Comparison of ENCODE assay signal across 8 cellular contexts in the genomic region with DNA sequence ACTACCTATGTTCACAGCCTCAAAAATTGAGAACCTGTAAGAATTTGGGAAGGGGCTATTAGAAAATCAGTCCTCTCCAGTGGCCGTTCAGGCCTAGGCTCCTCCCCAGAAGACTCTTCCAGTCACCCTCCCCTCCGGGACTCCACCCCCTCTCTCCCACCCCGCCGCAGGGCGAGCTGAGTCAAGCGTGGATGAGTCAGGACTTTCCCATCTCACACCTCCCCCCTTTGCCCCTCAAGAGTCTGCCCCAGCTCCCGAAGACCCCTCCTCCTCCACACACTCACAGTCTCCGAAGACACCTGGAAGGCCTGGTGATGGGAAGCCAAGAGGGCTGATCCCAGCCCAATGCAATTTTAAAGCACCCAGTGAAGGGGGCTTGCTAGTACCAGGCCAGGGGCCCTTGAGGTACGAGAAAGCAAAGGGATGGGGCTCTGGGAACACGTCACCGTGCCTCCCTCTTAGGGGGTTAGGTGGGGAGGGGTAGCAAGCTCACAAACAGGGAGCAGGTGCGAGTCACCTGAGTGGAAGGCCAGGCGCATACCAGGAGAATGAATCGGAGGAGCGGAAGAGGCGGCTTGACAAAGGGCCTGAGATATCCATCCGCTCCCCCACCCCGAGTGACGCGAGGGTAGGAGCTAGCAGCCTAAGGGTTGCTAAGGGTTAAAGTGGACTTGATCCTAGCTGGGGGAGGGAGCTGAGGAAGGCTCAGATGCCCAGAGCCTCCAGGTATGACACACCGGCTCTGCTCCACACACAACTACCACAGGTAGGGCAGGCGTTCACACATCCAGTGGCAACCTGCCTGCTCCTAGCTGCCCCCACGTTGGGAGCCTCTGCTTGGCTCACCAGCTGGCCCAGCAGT. TPM values are rescaled to one million over a fixed set of nuclear protein-coding genes. Genes with fewer than 3 reads are reported as not detected.
DNase-seq lines count a peak whose midpoint lies in the region; ATAC-seq, FAIRE-seq and TF ChIP-seq lines count a peak whose summit lies in the region.

No MANE protein-coding gene starts in this region.

- H3K9me3 ChIP-seq in Panc1 (ENCODE audit: control insufficient read depth, insufficient read depth, low read depth, low read length) (no peaks in the 10 kb centered on the region), gastroesophageal sphincter (no peaks in the 10 kb centered on the region), pancreas (no peaks in the 10 kb centered on the region), tibial artery (no peaks in the 10 kb centered on the region)

- TF ChIP-seq POLR2A in gastroesophageal sphincter (IDR thresholded peaks at IDR 0.05): no peak

- 22 to 24% methylated on average over 8 to 10 of the region's 23 CpGs for WGBS in gastroesophageal sphincter (ENCODE audit: low coverage in 1 of 2), 2 donors
- WGBS in pancreas, 2 donors: 29 to 35% methylated on average over 23 of the region's 23 CpGs

- H3K27ac ChIP-seq in Panc1 (ENCODE audit: low read length): peak overlapping the region; percentile 99
- peak overlapping the region; percentile 90 to 98 (median 95) for H3K27ac ChIP-seq in gastroesophageal sphincter
- H3K27ac ChIP-seq in pancreas: peak overlapping the region; percentile 75 to 89 (median 82)
- H3K27ac ChIP-seq in tibial artery: peak overlapping the region; percentile 85 to 99

- TF ChIP-seq CTCF in Panc1 (IDR thresholded peaks at IDR 0.05) (no peak), gastroesophageal sphincter (IDR thresholded peaks at IDR 0.05) (no peak), pancreas (IDR thresholded peaks at IDR 0.05) (no peak), tibial artery (IDR thresholded peaks at IDR 0.05) (no peak)

- POLR2A ChIA-PET in Panc1 (lab: Charles Lee): interaction anchor here (0.5 to 1.7 kb wide), 4 partner anchors 11 to 143 kb away, joined by 3 to 11 read pairs (median 5); a partner anchor contains a TSS

- intact Hi-C loops in Panc1 (cut with micrococcal nuclease; ENCODE audit: unreplicated experiment): no loop called here
- intact Hi-C loops in pancreas (cut with DNase I): no loop called here
- intact Hi-C loops in tibial artery (cut with DNase I; ENCODE audit: low total_unique reads): no loop called here

- H3K4me1 ChIP-seq in Panc1 (ENCODE audit: control insufficient read depth, insufficient read depth, low read length): peaks cover 97% of the 10 kb centered on the region
- peaks cover 43 to 100% (median 89%) of the 10 kb centered on the region in 3 donors for H3K4me1 ChIP-seq in gastroesophageal sphincter
- H3K4me1 ChIP-seq in pancreas: peaks cover 61 to 86% (median 70%) of the 10 kb centered on the region in 3 donors
- peaks cover 28 to 100% (median 99%) of the 10 kb centered on the region in 4 donors for H3K4me1 ChIP-seq in tibial artery

- FAIRE-seq in pancreas (lab: Jason Lieb, UNC): no peak

- DNase-seq in ELR (ENCODE audit: low read depth) (peak; percentile 97), Panc1 (ENCODE audit: low read depth, low spot score) (peak; percentile 96), pancreas (peak in 5 of 6 donors; percentile 64 to 81 (median 72)), tibial artery (peak; percentile 91 to 95), COLO829 (ENCODE audit: low spot score) (no peak)
- DNase-seq in activated gamma-delta T cell treated with anti-CD3 and anti-CD28 coated beads, Interleukin-2, amount 50 U/mL, for 16 hours (ENCODE audit: low read depth): peak; percentile 70

- H3K4me3 ChIP-seq in Panc1 (ENCODE audit: low read depth in 2 of 2, low read length in 2 of 2) (peak overlapping the region; percentile 28 to 43; a peak in 3 of 4 replicates), gastroesophageal sphincter (peak overlapping the region in 1 of 2 donors; percentile 52), pancreas (peak overlapping the region in 2 of 4 donors; percentile 31 to 34), tibial artery (peak overlapping the region; percentile 52 to 61)

- no peak for TF ChIP-seq EP300 in gastroesophageal sphincter (IDR thresholded peaks at IDR 0.05)

- no peaks in the 10 kb centered on the region for H3K27me3 ChIP-seq in Panc1 (ENCODE audit: control insufficient read depth, insufficient read depth, low read length)
- no peaks in the 10 kb centered on the region for H3K27me3 ChIP-seq in gastroesophageal sphincter
- no peaks in the 10 kb centered on the region for H3K27me3 ChIP-seq in pancreas
- H3K27me3 ChIP-seq in tibial artery: no peaks in the 10 kb centered on the region

- in situ Hi-C loops in Panc1 (cut with HindIII; ENCODE audit: low pct_unique_long_range_greater_than_20kb, low sequenced_read_pairs): no loop called here

- H3K36me3 ChIP-seq in Panc1 (ENCODE audit: control insufficient read depth, insufficient read depth, low read length) (peaks cover 3% of the 10 kb centered on the region; the same call in 1 of the 2 replicates), gastroesophageal sphincter (peaks cover 0 to 14% of the 10 kb centered on the region in 2 donors), pancreas (peaks cover 0 to 8% (median 0%) of the 10 kb centered on the region in 3 donors), tibial artery (peaks cover 0 to 14% (median 12%) of the 10 kb centered on the region in 3 donors)

- no TSS peak for BruUV-seq in Panc1 (replicated peaks; lab: Mats Ljungman, UMichigan)

- CTCF ChIA-PET in Panc1 (lab: Charles Lee): interaction anchor here (1.9 kb wide), 1 partner anchor 18 kb away, joined by 9 read pairs; no protein-coding TSS in a partner anchor

- peak; percentile 44 for ATAC-seq in Panc1
- peak; percentile 69 for ATAC-seq in gastroesophageal sphincter
- ATAC-seq in pancreas: peak in 3 of 4 donors; percentile 21 to 62 (median 43)
- no peak for ATAC-seq in HG03280 (IDR thresholded peaks at IDR 0.05; ENCODE audit: unreplicated experiment)

RNA-seq across cellular contexts. Expression of a gene that starts 13.6 kb away (rescaled TPM):
- 234 TPM for total RNA-seq in Panc1 (2021; ENCODE audit: unreplicated experiment)
- polyA plus RNA-seq in Panc1 (2012; ENCODE audit: insufficient read length): 207 TPM
- 10 to 100 TPM; 24.6 to 66.2 (median 30.8) TPM for total RNA-seq in gastroesophageal sphincter
- 10 to 100 TPM; 15.2 to 40.8 (median 23.3) TPM for total RNA-seq in pancreas
- polyA plus RNA-seq in pancreas: 10 to 100 TPM in 1 of 2 donors, 1 to 10 TPM in 1; 6.5 to 31.4 TPM

RNA-seq across cellular contexts. Expression of a gene that starts 28.4 kb away (rescaled TPM):
- total RNA-seq in Panc1 (2021; ENCODE audit: unreplicated experiment): not detected
- not detected for polyA plus RNA-seq in Panc1 (2012; ENCODE audit: insufficient read length)
- under 1 TPM in 1 of 4 donors, not detected in 3; 0.08 TPM for total RNA-seq in gastroesophageal sphincter
- total RNA-seq in pancreas: under 1 TPM; 0.06 to 0.20 (median 0.12) TPM
- polyA plus RNA-seq in pancreas: under 1 TPM; 0.11 to 0.19 TPM

RNA-seq across cellular contexts. Expression of a gene that starts 44.0 kb away (rescaled TPM):
- total RNA-seq in Panc1 (2021; ENCODE audit: unreplicated experiment) (0.92 TPM), gastroesophageal sphincter (not detected), pancreas (under 1 TPM in 1 of 6 donors, not detected in 5; 0.16 TPM)
- 4.6 TPM for polyA plus RNA-seq in Panc1 (2012; ENCODE audit: insufficient read length)
- under 1 TPM; 0.09 to 0.19 TPM for polyA plus RNA-seq in pancreas

RNA-seq across cellular contexts. Expression of a gene that starts 59.5 kb away (rescaled TPM):
- total RNA-seq in Panc1 (2021; ENCODE audit: unreplicated experiment): not detected
- polyA plus RNA-seq in Panc1 (2012; ENCODE audit: insufficient read length): not detected
- not detected for total RNA-seq in gastroesophageal sphincter
- not detected for total RNA-seq in pancreas
- not detected for polyA plus RNA-seq in pancreas
